ENCODE assay signal across 26 cellular contexts in genomic region chr1:185289880-185290279, GRCh38.
"Had no signal": no experiment of that assay in that cellular context is flagged by ENCODE, and none has a peak within 500 bp of the region (broad histone marks: within the 10 kb centered on the region; RNA-seq: fewer than 3 reads in every experiment).

No MANE protein-coding gene starts in this region.

- H3K27me3 Mint-ChIP-seq: memory B cell; stimulated activated memory B cell treated with anti-CD40 and anti-IgM and Interleukin-4, amounts not matched to agents 10 μg/mL and 1 μg/mL and 100 μg/mL, for 72 hours; stimulated activated naive CD8-positive, alpha-beta T cell treated with anti-CD3 and anti-CD28 coated beads, Interleukin-15, Interleukin-2, amounts not matched to agents 100 ng/mL and 50 ng/mL, for 24 hours had no signal

- H3K27ac Mint-ChIP-seq: memory B cell; nephron; stimulated activated memory B cell treated with anti-CD40 and anti-IgM and Interleukin-4, amounts not matched to agents 10 μg/mL and 1 μg/mL and 100 μg/mL, for 72 hours; stimulated activated naive CD8-positive, alpha-beta T cell treated with anti-CD3 and anti-CD28 coated beads, Interleukin-15, Interleukin-2, amounts not matched to agents 100 ng/mL and 50 ng/mL, for 24 hours had no signal

- H3K4me3 Mint-ChIP-seq: memory B cell; nephron; stimulated activated memory B cell treated with anti-CD40 and anti-IgM and Interleukin-4, amounts not matched to agents 10 μg/mL and 1 μg/mL and 100 μg/mL, for 72 hours; stimulated activated naive CD8-positive, alpha-beta T cell treated with anti-CD3 and anti-CD28 coated beads, Interleukin-15, Interleukin-2, amounts not matched to agents 100 ng/mL and 50 ng/mL, for 24 hours had no signal

- H3K27me3 ChIP-seq: esophagus muscularis mucosa, foreskin keratinocyte, gastroesophageal sphincter, heart left ventricle, hepatocyte, spleen, suprapubic skin, transverse colon, upper lobe of right lung, uterus had no signal

- H3K27ac ChIP-seq: coronary artery, esophagus muscularis mucosa, foreskin keratinocyte, gastroesophageal sphincter, heart left ventricle, hepatocyte, psoas muscle, skin epidermis, spleen, suprapubic skin, transverse colon, upper lobe of right lung, uterus had no signal

- H3K4me3 ChIP-seq: coronary artery, esophagus muscularis mucosa, gastroesophageal sphincter, heart left ventricle, hepatocyte, lung, psoas muscle, skin epidermis, spleen, suprapubic skin, transverse colon, upper lobe of right lung, uterus had no signal

- H3K4me2 ChIP-seq: hepatocyte had no signal

- H3K79me2 ChIP-seq: hepatocyte had no signal

- H3K9me3 Mint-ChIP-seq: stimulated activated naive CD8-positive, alpha-beta T cell treated with anti-CD3 and anti-CD28 coated beads, Interleukin-15, Interleukin-2, amounts not matched to agents 100 ng/mL and 50 ng/mL, for 24 hours had no signal

- H2AFZ ChIP-seq: hepatocyte had no signal

- H3K4me1 ChIP-seq: foreskin keratinocyte, psoas muscle, upper lobe of right lung, uterus had no signal

- H3K36me3 ChIP-seq: gastroesophageal sphincter, uterus had no signal

- H3K9me3 ChIP-seq: esophagus muscularis mucosa, gastroesophageal sphincter, psoas muscle, spleen, suprapubic skin, transverse colon, upper lobe of right lung, uterus had no signal

- DNase-seq: dermis blood vessel endothelial cell; effector memory CD4-positive, alpha-beta T cell; foreskin keratinocyte; heart left ventricle; kidney; nucleus accumbens; psoas muscle; right cardiac atrium; spleen; stimulated activated CD4-positive, alpha-beta T cell treated with anti-CD3 and anti-CD28 coated beads, Interleukin-4, amount 100 ng/mL, for 4 hours; transverse colon; upper lobe of right lung; uterus had no signal

- FAIRE-seq: endothelial cell of umbilical vein, kidney had no signal

- H3K4me1 Mint-ChIP-seq: nephron had no signal

- ATAC-seq: foreskin keratinocyte; gastroesophageal sphincter; heart left ventricle; left lobe of liver; psoas muscle; right cardiac atrium; stimulated activated memory B cell treated with anti-CD40 and anti-IgM and Interleukin-4, amounts not matched to agents 10 μg/mL and 1 μg/mL and 100 μg/mL, for 72 hours; upper lobe of right lung had no signal
